Comparison of ENCODE assay signal across 20 cellular contexts in the genomic region with DNA sequence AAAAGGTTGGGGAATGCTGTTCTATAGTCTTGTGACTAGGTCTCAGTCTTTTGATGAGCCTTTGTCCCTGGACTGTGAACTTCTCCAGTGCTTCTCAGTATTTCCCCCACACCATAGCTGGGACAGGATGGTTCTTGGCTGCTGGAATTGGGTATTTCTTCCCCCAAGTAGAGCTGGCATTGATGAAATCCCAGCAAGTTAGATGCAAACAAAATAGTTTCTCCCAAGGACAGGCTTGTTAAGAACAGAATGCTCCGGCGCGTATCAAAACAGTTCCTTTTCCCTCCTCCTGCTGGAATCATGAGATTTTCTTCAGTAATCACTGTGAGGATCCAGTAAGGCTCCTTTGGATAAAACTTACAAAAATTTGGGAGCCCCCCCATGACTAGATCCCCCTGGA.
"Had no signal": no experiment of that assay in that cellular context is flagged by ENCODE, and none has a peak within 500 bp of the region (broad histone marks: within the 10 kb centered on the region; RNA-seq: fewer than 3 reads in every experiment).

No MANE protein-coding gene starts in this region.

- H3K4me3 ChIP-seq: colonic mucosa, left lung, ovary, SK-N-MC, spleen, vagina had no signal

- ATAC-seq: activated CD8-positive, alpha-beta memory T cell treated with anti-CD3 and anti-CD28 coated beads, Interleukin-2, amount 10 ng/mL, durations not matched to agents 7 days and 5 days; activated T-cell treated with anti-CD3 and anti-CD28 coated beads, Interleukin-2, amount 50 U/mL, for 4 hours; left lung; naive thymus-derived CD4-positive, alpha-beta T cell; sciatic nerve; stimulated activated memory B cell treated with anti-CD40 and anti-IgM and Interleukin-4, amounts not matched to agents 10 μg/mL and 1 μg/mL and 100 μg/mL, for 72 hours; WTC11 had no signal

- DNase-seq: activated CD4-positive, alpha-beta memory T cell treated with anti-CD3 and anti-CD28 coated beads, Interleukin-2, amount 10 ng/mL, durations not matched to agents 7 days and 5 days; activated CD4-positive, alpha-beta T cell treated with anti-CD3 and anti-CD28 coated beads for 4 hours; activated CD8-positive, alpha-beta memory T cell treated with anti-CD3 and anti-CD28 coated beads, Interleukin-2, amount 10 ng/mL, durations not matched to agents 7 days and 5 days; activated naive CD4-positive, alpha-beta T cell treated with anti-CD3 and anti-CD28 coated beads for 36 hours; activated T-cell treated with anti-CD3 and anti-CD28 coated beads, Interleukin-2, amount 50 U/mL, for 4 hours; aorta; colonic mucosa; glutamatergic neuron; left lung; naive thymus-derived CD4-positive, alpha-beta T cell; spleen; stimulated activated CD4-positive, alpha-beta T cell treated with anti-CD3 and anti-CD28 coated beads, Interleukin-4, amount 100 ng/mL, for 4 hours; substantia nigra; trophoblast cell had no signal

- H3K27me3 ChIP-seq: colonic mucosa, left lung, ovary, spleen, vagina had no signal

- H3K4me1 ChIP-seq: left lung, spleen, vagina had no signal

- H3K36me3 ChIP-seq: colonic mucosa, ovary, vagina had no signal

- H3K9me3 ChIP-seq: colonic mucosa, left lung, ovary, spleen, vagina had no signal

- H3K27ac ChIP-seq: colonic mucosa, left lung, SK-N-MC, spleen, vagina had no signal
